1 cellular context compared by ENCODE assay signal in the genomic region with DNA sequence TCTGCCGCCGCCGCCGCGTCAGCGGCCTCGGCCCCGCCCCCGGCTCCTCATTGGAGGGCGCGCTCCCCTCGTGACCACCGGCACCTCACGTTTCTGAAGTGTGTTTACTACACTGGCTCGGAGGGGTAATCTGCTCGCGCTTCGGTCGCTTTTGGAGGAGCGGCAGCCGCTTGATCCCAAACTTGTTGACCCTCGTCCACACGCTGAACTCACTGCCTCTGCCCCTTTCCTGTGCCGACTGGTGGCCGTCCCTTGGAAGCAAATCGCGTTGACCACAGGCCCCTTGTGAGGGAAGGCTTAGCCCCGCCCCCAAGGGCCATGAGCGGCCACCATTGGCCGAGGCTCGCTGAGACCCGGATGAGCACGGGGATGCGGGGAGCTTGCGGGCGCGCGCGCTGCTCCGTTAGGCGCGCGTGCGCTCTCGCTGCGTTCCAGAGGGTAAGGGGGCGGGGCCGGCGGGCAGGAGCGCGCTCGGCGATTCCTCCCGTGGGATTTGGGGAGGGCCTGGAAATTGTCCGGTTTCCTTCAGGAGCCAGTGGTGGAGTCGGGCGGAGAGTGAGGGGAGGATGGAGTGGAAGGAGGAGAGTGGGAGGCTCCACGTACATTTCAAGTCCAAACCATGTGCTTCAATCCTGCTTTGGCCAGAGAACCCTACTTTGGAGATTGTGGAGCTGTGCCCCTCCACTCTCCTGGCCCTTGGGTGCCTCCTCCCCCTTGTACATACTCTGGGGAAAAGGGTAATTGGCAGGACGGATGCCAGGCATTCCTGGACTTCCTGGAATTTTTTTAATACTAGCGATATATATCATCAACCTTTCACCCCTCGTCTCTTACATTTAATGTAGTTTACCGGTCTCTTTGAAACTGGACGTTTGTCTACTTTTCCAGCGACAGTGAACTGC.
TF ChIP-seq lines count a peak whose summit lies in the region.

A gene (minus strand): TSS at position 3 of the 902 bp plus-strand sequence. CDS start 588 bp downstream, outside the sequence.

TF ChIP-seq in WTC11, 78 proteins besides CTCF, POLR2A, EP300 and RAD21 (continued from another document):
- TF ChIP-seq, protein P1, sequence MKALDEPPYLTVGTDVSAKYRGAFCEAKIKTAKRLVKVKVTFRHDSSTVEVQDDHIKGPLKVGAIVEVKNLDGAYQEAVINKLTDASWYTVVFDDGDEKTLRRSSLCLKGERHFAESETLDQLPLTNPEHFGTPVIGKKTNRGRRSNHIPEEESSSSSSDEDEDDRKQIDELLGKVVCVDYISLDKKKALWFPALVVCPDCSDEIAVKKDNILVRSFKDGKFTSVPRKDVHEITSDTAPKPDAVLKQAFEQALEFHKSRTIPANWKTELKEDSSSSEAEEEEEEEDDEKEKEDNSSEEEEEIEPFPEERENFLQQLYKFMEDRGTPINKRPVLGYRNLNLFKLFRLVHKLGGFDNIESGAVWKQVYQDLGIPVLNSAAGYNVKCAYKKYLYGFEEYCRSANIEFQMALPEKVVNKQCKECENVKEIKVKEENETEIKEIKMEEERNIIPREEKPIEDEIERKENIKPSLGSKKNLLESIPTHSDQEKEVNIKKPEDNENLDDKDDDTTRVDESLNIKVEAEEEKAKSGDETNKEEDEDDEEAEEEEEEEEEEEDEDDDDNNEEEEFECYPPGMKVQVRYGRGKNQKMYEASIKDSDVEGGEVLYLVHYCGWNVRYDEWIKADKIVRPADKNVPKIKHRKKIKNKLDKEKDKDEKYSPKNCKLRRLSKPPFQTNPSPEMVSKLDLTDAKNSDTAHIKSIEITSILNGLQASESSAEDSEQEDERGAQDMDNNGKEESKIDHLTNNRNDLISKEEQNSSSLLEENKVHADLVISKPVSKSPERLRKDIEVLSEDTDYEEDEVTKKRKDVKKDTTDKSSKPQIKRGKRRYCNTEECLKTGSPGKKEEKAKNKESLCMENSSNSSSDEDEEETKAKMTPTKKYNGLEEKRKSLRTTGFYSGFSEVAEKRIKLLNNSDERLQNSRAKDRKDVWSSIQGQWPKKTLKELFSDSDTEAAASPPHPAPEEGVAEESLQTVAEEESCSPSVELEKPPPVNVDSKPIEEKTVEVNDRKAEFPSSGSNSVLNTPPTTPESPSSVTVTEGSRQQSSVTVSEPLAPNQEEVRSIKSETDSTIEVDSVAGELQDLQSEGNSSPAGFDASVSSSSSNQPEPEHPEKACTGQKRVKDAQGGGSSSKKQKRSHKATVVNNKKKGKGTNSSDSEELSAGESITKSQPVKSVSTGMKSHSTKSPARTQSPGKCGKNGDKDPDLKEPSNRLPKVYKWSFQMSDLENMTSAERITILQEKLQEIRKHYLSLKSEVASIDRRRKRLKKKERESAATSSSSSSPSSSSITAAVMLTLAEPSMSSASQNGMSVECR (CRISPR knock-in tag; IDR thresholded peaks at IDR 0.05; ENCODE audit: borderline replicate concordance): peak; percentile 67; the same call in 1 of the 2 replicates
- peak; percentile 89 for TF ChIP-seq FOXK1 (CRISPR knock-in tag; IDR thresholded peaks at IDR 0.05)
